8 cellular contexts compared by ENCODE assay signal in genomic region chr22:20506543-20507252, GRCh38. TPM values are rescaled to one million over a fixed set of nuclear protein-coding genes. Genes with fewer than 3 reads are reported as not detected.
A peak's percentile ranks its signal among the peaks of the same experiment; 100 is the strongest.
DNase-seq lines count a peak whose midpoint lies in the region; ATAC-seq and TF ChIP-seq lines count a peak whose summit lies in the region.

No MANE protein-coding gene starts in this region.

- H3K9me3 ChIP-seq in AG04450 (ENCODE audit: control insufficient read depth, insufficient read depth, low read length) (no peaks in the 10 kb centered on the region; the same call in 1 of the 2 replicates), Karpas-422 (ENCODE audit: low read length) (no peaks in the 10 kb centered on the region)

- peaks cover 0 to 23% (median 0%) of the 10 kb centered on the region in 3 donors for H3K36me3 Mint-ChIP-seq in naive thymus-derived CD8-positive, alpha-beta T cell

- ATAC-seq in naive thymus-derived CD8-positive, alpha-beta T cell, result no peak
- no peak for ATAC-seq in GM18873 (IDR thresholded peaks at IDR 0.05; ENCODE audit: low FRiP score, unreplicated experiment)

- H3K27me3 ChIP-seq in AG04450 (ENCODE audit: control insufficient read depth, insufficient read depth, low read length) (no peaks in the 10 kb centered on the region), Karpas-422 (ENCODE audit: low read length) (no peaks in the 10 kb centered on the region)

- peak overlapping the region; percentile 94 to 100 (median 97) for H3K27ac Mint-ChIP-seq in naive thymus-derived CD8-positive, alpha-beta T cell

- H3K27me3 Mint-ChIP-seq in naive thymus-derived CD8-positive, alpha-beta T cell, result no peaks in the 10 kb centered on the region

- DNase-seq in AG04450 (ENCODE audit: low read depth, low spot score) (no peak), Karpas-422 (no peak), NCI-H526 treated with DMSO at 0.1 percent for 48 hours (lab: John Stamatoyannopoulos, UW) (no peak), NCI-H226 (no peak)
- DNase-seq in naive thymus-derived CD8-positive, alpha-beta T cell, result no peak
- DNase-seq in activated effector memory CD4-positive, alpha-beta T cell treated with Interleukin-2 at 50 U/mL for 16 hours, result no peak

- 0 out of 2 replicates have a peak, but pooled peaks cover 5% of the 10 kb centered on the region for H3K36me3 ChIP-seq in Karpas-422 (ENCODE audit: insufficient read depth, low read length)

- TF ChIP-seq CTCF in AG04450 (IDR thresholded peaks at IDR 0.05; ENCODE audit: low read depth, low read length), result no peak

- peaks cover 28% of the 10 kb centered on the region for H4K20me1 ChIP-seq in Karpas-422 (ENCODE audit: insufficient read depth, low read depth, low read length)

- H3K4me1 ChIP-seq in Karpas-422 (ENCODE audit: low read length), result peaks cover 36% of the 10 kb centered on the region

- peak overlapping the region; percentile 83 for H3K9ac ChIP-seq in Karpas-422 (ENCODE audit: low read length)

- peaks cover 46% of the 10 kb centered on the region for H3K79me2 ChIP-seq in Karpas-422 (ENCODE audit: low read length)

- H3K4me3 Mint-ChIP-seq in naive thymus-derived CD8-positive, alpha-beta T cell, result peak overlapping the region; percentile 94 to 100 (median 97)

- H2AFZ ChIP-seq in Karpas-422 (ENCODE audit: low read length), result peak overlapping the region; percentile 91; the same call in 1 of the 2 replicates

- H3K4me3 ChIP-seq in AG04450 (ENCODE audit: low read depth, low read length) (peak overlapping the region; percentile 97), Karpas-422 (ENCODE audit: low read length) (peak overlapping the region; percentile 83)

- H3K4me2 ChIP-seq in Karpas-422 (ENCODE audit: low read depth, low read length, poor library complexity, severe bottlenecking), result peak overlapping the region; percentile 94

- H3K9me3 Mint-ChIP-seq in naive thymus-derived CD8-positive, alpha-beta T cell, result no peaks in the 10 kb centered on the region

- CTCF ChIA-PET in AG04450 (lab: Charles Lee), result no interaction called here

- H3K9me2 ChIP-seq in Karpas-422 (replicated peaks; ENCODE audit: insufficient read depth, low read length), result no peaks in the 10 kb centered on the region

- H3K27ac ChIP-seq in AG04450 (ENCODE audit: low read depth, low read length), result no peak overlapping the region
- H3K27ac ChIP-seq in Karpas-422 (ENCODE audit: low read length), result no peak overlapping the region
- H3K27ac ChIP-seq in cingulate gyrus (ENCODE audit: low read depth, low read length), result peak overlapping the region; percentile 88

- POLR2A ChIA-PET in AG04450 (lab: Yijun Ruan, JAX), result interaction anchor here (1.5 to 1.8 kb wide), 2 partner anchors 19 to 24 kb away, joined by 7 to 13 read pairs; no protein-coding TSS in a partner anchor
- POLR2A ChIA-PET in naive thymus-derived CD8-positive, alpha-beta T cell (lab: Charles Lee), result interaction anchor here (0.6 to 8.9 kb wide), 12 partner anchors 11 to 196 kb away, joined by 3 to 140 read pairs (median 6); partner anchors contain the start of gene KLHL22

- H3K4me1 Mint-ChIP-seq in naive thymus-derived CD8-positive, alpha-beta T cell, result peaks cover 30 to 52% (median 46%) of the 10 kb centered on the region in 4 donors

RNA-seq across cellular contexts. Expression of gene MED15, which starts 0.7 kb away (rescaled TPM):
- polyA plus RNA-seq in AG04450 (2011; rRNA removed), result 17.3 and 25.4 TPM in 2 replicates
- 43.3 and 49.2 TPM in 2 replicates for polyA minus RNA-seq in AG04450 (2011; rRNA and poly(A)+ RNA removed)
- 36.9 and 70.3 TPM in 2 replicates for total RNA-seq in Karpas-422 (2014; rRNA removed; shearing (Covaris generic); ENCODE audit: low replicate concordance)
- 100 to 1,000 TPM; 308 to 327 TPM for total RNA-seq in naive thymus-derived CD8-positive, alpha-beta T cell
- polyA plus RNA-seq in naive thymus-derived CD8-positive, alpha-beta T cell, result 10 to 100 TPM; 25.4 to 85.2 (median 38.2) TPM

RNA-seq across cellular contexts. Expression of gene KLHL22, which starts 11.1 kb away (rescaled TPM):
- 30.2 and 33.2 TPM in 2 replicates for polyA plus RNA-seq in AG04450 (2011; rRNA removed)
- 35.1 and 39.0 TPM in 2 replicates for polyA minus RNA-seq in AG04450 (2011; rRNA and poly(A)+ RNA removed)
- total RNA-seq in Karpas-422 (2014; rRNA removed; shearing (Covaris generic); ENCODE audit: low replicate concordance), result 9.7 and 23.7 TPM in 2 replicates
- total RNA-seq in naive thymus-derived CD8-positive, alpha-beta T cell, result 10 to 100 TPM; 65.0 to 71.9 TPM
- 10 to 100 TPM; 16.1 to 25.4 (median 20.0) TPM for polyA plus RNA-seq in naive thymus-derived CD8-positive, alpha-beta T cell
